ENCODE assay signal across 12 cellular contexts in the genomic region with DNA sequence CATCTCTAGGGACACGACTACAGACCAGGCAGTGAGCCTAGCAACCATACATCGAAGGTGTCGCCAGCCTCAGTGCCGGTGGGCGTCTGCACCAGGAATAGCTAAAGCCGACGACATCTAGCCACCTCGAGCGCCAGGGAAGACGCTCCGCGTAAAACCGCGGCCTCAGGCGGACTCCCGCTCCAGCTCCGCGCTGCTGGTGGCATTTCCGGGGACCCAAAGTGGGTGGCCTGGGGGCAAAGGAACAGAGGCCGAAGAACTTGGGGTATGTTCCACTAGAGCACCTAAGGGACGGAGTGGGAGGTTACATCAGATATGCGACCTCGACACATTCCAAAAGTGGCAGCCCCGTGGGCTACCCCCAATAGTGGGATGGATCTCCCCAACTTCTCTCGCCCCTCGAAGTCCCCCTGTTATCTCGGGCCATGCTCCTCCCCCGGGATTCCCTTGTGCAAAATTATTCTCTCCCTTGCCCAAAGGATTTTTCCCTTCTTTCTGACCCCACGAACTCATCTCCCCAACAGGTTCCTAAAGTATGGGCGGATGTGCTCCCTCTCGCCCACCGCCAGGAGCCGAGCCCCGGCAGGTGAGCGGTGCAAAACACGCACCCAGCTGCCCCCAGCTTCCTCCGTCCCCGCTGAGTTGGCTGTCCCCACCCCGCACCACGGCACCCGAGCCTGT. TPM values are rescaled to one million over a fixed set of nuclear protein-coding genes. Genes with fewer than 3 reads are reported as not detected.
DNase-seq lines count a peak whose midpoint lies in the region; ATAC-seq and TF ChIP-seq lines count a peak whose summit lies in the region.
"Had no signal": no experiment of that assay in that cellular context is flagged by ENCODE, and none has a peak within 500 bp of the region (broad histone marks: within the 10 kb centered on the region; RNA-seq: fewer than 3 reads in every experiment).

No MANE protein-coding gene starts in this region.

- intact Hi-C loops in right lobe of liver (cut with DNase I) = no loop called here
- intact Hi-C loops in testis (cut with DNase I; ENCODE audit: low total_unique reads) = loop anchor here (5.0 kb wide), 2 partner anchors 244 to 459 kb away; no protein-coding TSS in a partner anchor

- peak in 1 of 4 donors; percentile 5 for ATAC-seq in right lobe of liver

- peaks cover 42% of the 10 kb centered on the region for H3K4me1 Mint-ChIP-seq in brain

- no peaks in the 10 kb centered on the region for H3K36me3 Mint-ChIP-seq in brain
- H3K36me3 Mint-ChIP-seq: activated naive CD4-positive, alpha-beta T cell treated with anti-CD3 and anti-CD28 coated beads, Interleukin-2, amount 50 U/mL, for 24 hours had no signal

- peak in 1 of 2 experiments; percentile 11 for TF ChIP-seq CTCF in brain (conservative IDR thresholded peaks at IDR 0.05)
- no peak for TF ChIP-seq CTCF in right lobe of liver (IDR thresholded peaks at IDR 0.05)
- TF ChIP-seq CTCF in testis (IDR thresholded peaks at IDR 0.05) = no peak

- DNase-seq in NCI-H1417 (lab: John Stamatoyannopoulos, UW) = peak in 2 of 3 experiments; percentile 69 to 72
- DNase-seq in NCI-H1417 treated with DMSO at 0.1 percent for 48 hours (lab: John Stamatoyannopoulos, UW) = no peak
- peak in 1 of 3 donors; percentile 35 for DNase-seq in right lobe of liver
- DNase-seq in testis = no peak
- DNase-seq in NCI-H2029 treated with DMSO at 0.1 percent for 48 hours (lab: John Stamatoyannopoulos, UW) = no peak
- no peak for DNase-seq in kidney tubule cell (ENCODE audit: low spot score)
- DNase-seq in NCI-H2081 treated with DMSO at 0.1 percent for 48 hours (lab: John Stamatoyannopoulos, UW) = no peak
- DNase-seq: GOT3; NK-92 treated with Interleukin-12 subunit alpha and Interleukin-12 subunit beta, amount 100 ng/mL, for 24 hours; stimulated activated CD4-positive, alpha-beta T cell treated with anti-CD3 and anti-CD28 coated beads, Interleukin-2, amount 100 ng/mL, for 24 hours had no signal

- peaks cover 0 to 8% (median 0%) of the 10 kb centered on the region in 4 donors for H3K4me1 ChIP-seq in right lobe of liver
- H3K4me1 ChIP-seq in testis = peaks cover 3% of the 10 kb centered on the region

- H3K4me3 ChIP-seq in right lobe of liver = peak overlapping the region; percentile 48 to 73 (median 67)
- H3K4me3 ChIP-seq in testis = peak overlapping the region; percentile 36 to 61

- H3K4me3 Mint-ChIP-seq in brain = peak overlapping the region; percentile 91 to 98 (median 96)
- H3K4me3 Mint-ChIP-seq: activated naive CD4-positive, alpha-beta T cell treated with anti-CD3 and anti-CD28 coated beads, Interleukin-2, amount 50 U/mL, for 24 hours had no signal

- H3K27me3 Mint-ChIP-seq in brain = peaks cover 78% of the 10 kb centered on the region

- 7% methylated on average over 20 of the region's 41 CpGs for WGBS in right lobe of liver (ENCODE audit: insufficient coverage, low coverage, low lambda C conversion rate, missing lambda C conversion rate)
- 3 to 9% methylated on average over 36 to 41 of the region's 41 CpGs for WGBS in testis, 2 donors

- H3K27ac ChIP-seq in right lobe of liver (no peak overlapping the region), testis (no peak overlapping the region)

- H3K36me3 ChIP-seq in right lobe of liver (no peaks in the 10 kb centered on the region), testis (ENCODE audit: low read depth, missing control alignments) (no peaks in the 10 kb centered on the region)

- TF ChIP-seq POLR2A in right lobe of liver (IDR thresholded peaks at IDR 0.05) (no peak), testis (IDR thresholded peaks at IDR 0.05) (no peak)

- H3K9me3 ChIP-seq in right lobe of liver = no peaks in the 10 kb centered on the region
- no peaks in the 10 kb centered on the region for H3K9me3 ChIP-seq in testis

- H3K9me3 Mint-ChIP-seq in brain = no peaks in the 10 kb centered on the region
- H3K9me3 Mint-ChIP-seq: activated naive CD4-positive, alpha-beta T cell treated with anti-CD3 and anti-CD28 coated beads, Interleukin-2, amount 50 U/mL, for 24 hours had no signal

- peak overlapping the region in 4 of 5 experiments; percentile 16 to 95 (median 56) for H3K27ac Mint-ChIP-seq in brain
- H3K27ac Mint-ChIP-seq: activated naive CD4-positive, alpha-beta T cell treated with anti-CD3 and anti-CD28 coated beads, Interleukin-2, amount 50 U/mL, for 24 hours had no signal

- no peaks in the 10 kb centered on the region for H3K27me3 ChIP-seq in right lobe of liver
- no peaks in the 10 kb centered on the region for H3K27me3 ChIP-seq in testis

RNA-seq across cellular contexts. Expression of gene KCNMA1, which starts 1.2 kb away (rescaled TPM):
- polyA plus RNA-seq in brain (ENCODE audit: insufficient read depth, low read depth, low replicate concordance) (11.6 TPM), testis (ENCODE audit: insufficient read depth, low read depth, low replicate concordance) (36.1 TPM)
- total RNA-seq in right lobe of liver (10 to 100 TPM in 4 of 6 experiments, 1 to 10 TPM in 2; 5.7 to 48.0 (median 15.1) TPM), testis (10 to 100 TPM; 13.6 to 24.7 TPM)

Comparison
In these comparisons a context has a peak if more than half of its experiments do, and no peak if none do; other contexts are left out.
1. DNase-seq: peak in NCI-H1417 (2 of 3); none in NCI-H1417 treated with DMSO at 0.1 percent for 48 hours (single experiment), testis (single experiment), NCI-H2029 treated with DMSO at 0.1 percent for 48 hours (single experiment), kidney tubule cell (single experiment) and NCI-H2081 treated with DMSO at 0.1 percent for 48 hours (single experiment).